ENCODE assay signal across 1 cellular context in the genomic region with DNA sequence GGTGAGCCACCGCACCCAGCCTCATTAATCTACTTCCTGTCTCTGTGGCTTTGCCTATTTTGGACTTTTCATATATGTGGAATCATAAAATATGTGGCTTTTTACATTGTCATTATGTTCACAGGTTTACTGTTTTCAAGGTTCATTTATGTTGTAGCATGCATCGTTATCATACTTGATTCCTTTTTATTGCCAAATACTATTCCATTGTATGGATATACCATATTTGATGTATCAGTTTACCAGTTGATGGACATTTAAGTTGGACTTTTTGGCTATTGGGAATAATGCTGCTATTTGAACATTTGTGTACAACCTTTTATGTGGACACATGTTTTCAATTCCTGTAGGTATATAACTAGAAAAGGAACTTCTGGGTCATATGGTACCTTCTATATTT.
TF ChIP-seq lines count a peak whose summit lies in the region.

No MANE protein-coding gene starts in this region.

TF ChIP-seq in SK-N-SH, 30 proteins besides CTCF, POLR2A, EP300 and RAD21 (continued from another document):
- TF ChIP-seq, protein P1, sequence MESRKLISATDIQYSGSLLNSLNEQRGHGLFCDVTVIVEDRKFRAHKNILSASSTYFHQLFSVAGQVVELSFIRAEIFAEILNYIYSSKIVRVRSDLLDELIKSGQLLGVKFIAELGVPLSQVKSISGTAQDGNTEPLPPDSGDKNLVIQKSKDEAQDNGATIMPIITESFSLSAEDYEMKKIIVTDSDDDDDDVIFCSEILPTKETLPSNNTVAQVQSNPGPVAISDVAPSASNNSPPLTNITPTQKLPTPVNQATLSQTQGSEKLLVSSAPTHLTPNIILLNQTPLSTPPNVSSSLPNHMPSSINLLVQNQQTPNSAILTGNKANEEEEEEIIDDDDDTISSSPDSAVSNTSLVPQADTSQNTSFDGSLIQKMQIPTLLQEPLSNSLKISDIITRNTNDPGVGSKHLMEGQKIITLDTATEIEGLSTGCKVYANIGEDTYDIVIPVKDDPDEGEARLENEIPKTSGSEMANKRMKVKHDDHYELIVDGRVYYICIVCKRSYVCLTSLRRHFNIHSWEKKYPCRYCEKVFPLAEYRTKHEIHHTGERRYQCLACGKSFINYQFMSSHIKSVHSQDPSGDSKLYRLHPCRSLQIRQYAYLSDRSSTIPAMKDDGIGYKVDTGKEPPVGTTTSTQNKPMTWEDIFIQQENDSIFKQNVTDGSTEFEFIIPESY (IDR thresholded peaks at IDR 0.05; ENCODE audit: borderline replicate concordance, low read depth): no peak
- no peak for TF ChIP-seq JUND (IDR thresholded peaks at IDR 0.05)
- no peak for TF ChIP-seq EZH2phosphoT487 (IDR thresholded peaks at IDR 0.05; ENCODE audit: borderline replicate concordance, low read depth)
- TF ChIP-seq, protein P2, sequence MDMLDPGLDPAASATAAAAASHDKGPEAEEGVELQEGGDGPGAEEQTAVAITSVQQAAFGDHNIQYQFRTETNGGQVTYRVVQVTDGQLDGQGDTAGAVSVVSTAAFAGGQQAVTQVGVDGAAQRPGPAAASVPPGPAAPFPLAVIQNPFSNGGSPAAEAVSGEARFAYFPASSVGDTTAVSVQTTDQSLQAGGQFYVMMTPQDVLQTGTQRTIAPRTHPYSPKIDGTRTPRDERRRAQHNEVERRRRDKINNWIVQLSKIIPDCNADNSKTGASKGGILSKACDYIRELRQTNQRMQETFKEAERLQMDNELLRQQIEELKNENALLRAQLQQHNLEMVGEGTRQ (IDR thresholded peaks at IDR 0.05; ENCODE audit: borderline replicate concordance, low read depth, low read length): no peak
- no peak for TF ChIP-seq TAF1 (IDR thresholded peaks at IDR 0.05; ENCODE audit: borderline replicate concordance, low read depth, low read length)
